In the genomic region with DNA sequence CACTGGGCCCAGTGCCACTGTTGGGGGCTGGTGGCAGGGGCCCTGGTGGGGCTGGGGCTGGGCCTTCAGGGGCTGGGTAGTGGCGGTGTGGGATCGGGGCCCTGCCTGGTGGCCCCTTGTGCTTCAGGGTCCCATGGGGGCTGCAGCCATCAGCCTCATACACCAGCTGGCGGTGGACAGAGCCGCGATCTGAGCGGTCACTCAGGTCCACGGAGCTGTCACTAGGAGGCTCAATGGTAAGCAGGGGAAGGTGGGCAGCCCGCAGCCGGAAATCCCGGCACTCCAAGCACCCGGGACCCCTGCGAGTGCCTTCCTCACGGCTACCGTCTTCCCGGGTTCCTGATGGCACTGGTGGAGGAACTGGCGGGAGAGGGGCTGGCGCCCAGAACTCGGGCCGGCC, we compare ENCODE assay signal across 35 cellular contexts.
"Had no signal": no experiment of that assay in that cellular context is flagged by ENCODE, and none has a peak within 500 bp of the region (broad histone marks: within the 10 kb centered on the region; RNA-seq: fewer than 3 reads in every experiment).

No MANE protein-coding gene starts in this region.

- H3K4me3 Mint-ChIP-seq: activated B cell treated with CpG ODN at 0.5 μM for 24 hours; activated CD4-positive, alpha-beta memory T cell treated with anti-CD3 and anti-CD28 coated beads for 36 hours; activated CD4-positive, alpha-beta T cell treated with anti-CD3 and anti-CD28 coated beads, Interleukin-2, amount 10 ng/mL, durations not matched to agents 24 days and 14 days; activated CD8-positive, alpha-beta T cell treated with anti-CD3 and anti-CD28 coated beads for 36 hours; activated naive CD4-positive, alpha-beta T cell treated with anti-CD3 and anti-CD28 coated beads for 36 hours; activated naive CD8-positive, alpha-beta T cell treated with anti-CD3 and anti-CD28 coated beads for 36 hours; activated T-cell treated with anti-CD3 and anti-CD28 coated beads, Interleukin-2, amount 50 U/mL, for 4 hours; activated T-cell treated with anti-CD3 and anti-CD28 coated beads, Interleukin-2, amount 50 U/mL, for 72 hours; activated T-helper 1 cell treated with anti-CD3 and anti-CD28 coated beads, Interleukin-12 subunit alpha, Interleukin-12 subunit beta, Interleukin-2, Interleukin-4 antibody, amounts not matched to agents 30 ng/mL and 10 ng/mL and 1 ng/mL, durations not matched to agents 14 hours and 24 hours and 36 hours; activated T-helper 17 cell treated with anti-CD3 and anti-CD28 coated beads, Interleukin-2, amount 50 U/mL, for 72 hours; T-helper 1 cell treated with Interleukin-12 subunit alpha and Interleukin-12 subunit beta and Interleukin-4 antibody, amounts not matched to agents 30 μg/mL and 1 μg/mL, for 36 hours; T-helper 2 cell treated with Interferon-gamma antibody and Interleukin-4, amounts not matched to agents 5 μg/mL and 100 μg/mL, for 36 hours had no signal

- H3K4me1 ChIP-seq: adrenal gland, body of pancreas, breast epithelium had no signal

- H3K36me3 Mint-ChIP-seq: activated CD4-positive, alpha-beta memory T cell treated with anti-CD3 and anti-CD28 coated beads for 36 hours; activated naive CD4-positive, alpha-beta T cell treated with anti-CD3 and anti-CD28 coated beads, Interleukin-2, amount 50 U/mL, for 72 hours; activated naive CD8-positive, alpha-beta T cell treated with anti-CD3 and anti-CD28 coated beads for 36 hours had no signal

- H3K4me1 Mint-ChIP-seq: activated B cell treated with CpG ODN at 0.5 μM for 24 hours; activated CD4-positive, alpha-beta T cell treated with anti-CD3 and anti-CD28 coated beads, Interleukin-2, amount 10 ng/mL, durations not matched to agents 24 days and 14 days; activated naive CD8-positive, alpha-beta T cell treated with anti-CD3 and anti-CD28 coated beads for 36 hours; activated T-helper 17 cell treated with anti-CD3 and anti-CD28 coated beads, Interleukin-2, amount 50 U/mL, for 72 hours had no signal

- H3K27me3 ChIP-seq: adrenal gland, body of pancreas had no signal

- DNase-seq: activated B cell treated with CpG ODN at 0.5 μM for 24 hours; activated CD4-positive, alpha-beta memory T cell treated with anti-CD3 and anti-CD28 coated beads for 36 hours; activated CD4-positive, alpha-beta T cell treated with anti-CD3 and anti-CD28 coated beads for 4 hours; activated CD4-positive, alpha-beta T cell treated with anti-CD3 and anti-CD28 coated beads, Interleukin-2, amount 10 ng/mL, durations not matched to agents 24 days and 14 days; activated CD4-positive, alpha-beta T cell treated with anti-CD3 and anti-CD28 coated beads, Interleukin-2, amount 50 U/mL, for 1 hour; activated CD4-positive, alpha-beta T cell treated with anti-CD3 and anti-CD28 coated beads, Interleukin-2, amount 50 U/mL, for 4 hours; activated CD4-positive, CD25-positive, alpha-beta regulatory T cell treated with anti-CD3 and anti-CD28 coated beads, Interleukin-2, amount 50 U/mL, for 72 hours; activated CD8-positive, alpha-beta memory T cell treated with anti-CD3 and anti-CD28 coated beads, Interleukin-2, amount 50 U/mL, for 4 hours; activated CD8-positive, alpha-beta T cell treated with anti-CD3 and anti-CD28 coated beads for 36 hours; activated effector memory CD4-positive, alpha-beta T cell treated with anti-CD3 and anti-CD28 coated beads, Interleukin-2, amount 50 U/mL, for 16 hours; activated gamma-delta T cell treated with Interleukin-2 at 50 U/mL for 16 hours; activated naive CD4-positive, alpha-beta T cell; activated naive CD4-positive, alpha-beta T cell treated with anti-CD3 and anti-CD28 coated beads for 36 hours; activated naive CD4-positive, alpha-beta T cell treated with anti-CD3 and anti-CD28 coated beads, Interleukin-2, amount 50 U/mL, for 16 hours; activated naive CD8-positive, alpha-beta T cell treated with anti-CD3 and anti-CD28 coated beads for 36 hours; activated T-cell treated with anti-CD3 and anti-CD28 coated beads for 4 hours; activated T-cell treated with anti-CD3 and anti-CD28 coated beads, Interleukin-2, amount 50 U/mL, for 1 hour; activated T-cell treated with anti-CD3 and anti-CD28 coated beads, Interleukin-2, amount 50 U/mL, for 4 hours; activated T-cell treated with anti-CD3 and anti-CD28 coated beads, Interleukin-2, amount 50 U/mL, for 72 hours; adrenal gland; amniotic stem cell; aorta; body of pancreas; brain microvascular endothelial cell; central memory CD4-positive, alpha-beta T cell; T-helper 1 cell; T-helper 2 cell; T-helper 9 cell had no signal

- H3K36me3 ChIP-seq: adrenal gland, brain microvascular endothelial cell, breast epithelium had no signal

- H3K9me3 ChIP-seq: adrenal gland, body of pancreas, breast epithelium had no signal

- H3K27me3 Mint-ChIP-seq: activated B cell treated with CpG ODN at 0.5 μM for 24 hours; activated CD4-positive, alpha-beta memory T cell treated with anti-CD3 and anti-CD28 coated beads for 36 hours; activated CD8-positive, alpha-beta T cell treated with anti-CD3 and anti-CD28 coated beads for 36 hours; activated naive CD8-positive, alpha-beta T cell treated with anti-CD3 and anti-CD28 coated beads for 36 hours; activated T-helper 17 cell treated with anti-CD3 and anti-CD28 coated beads, Interleukin-2, amount 50 U/mL, for 72 hours had no signal

- ATAC-seq: activated CD8-positive, alpha-beta T cell treated with anti-CD3 and anti-CD28 coated beads for 36 hours; activated naive CD4-positive, alpha-beta T cell treated with anti-CD3 and anti-CD28 coated beads, Interleukin-2, amount 50 U/mL, for 72 hours; activated T-cell treated with anti-CD3 and anti-CD28 coated beads, Interleukin-2, amount 50 U/mL, for 4 hours; activated T-cell treated with anti-CD3 and anti-CD28 coated beads, Interleukin-2, amount 50 U/mL, for 72 hours; activated T-helper 17 cell treated with anti-CD3 and anti-CD28 coated beads, Interleukin-2, amount 50 U/mL, for 72 hours; body of pancreas had no signal

- H3K27ac Mint-ChIP-seq: activated B cell treated with CpG ODN at 0.5 μM for 24 hours; activated CD4-positive, alpha-beta memory T cell treated with anti-CD3 and anti-CD28 coated beads for 36 hours; activated CD4-positive, alpha-beta T cell treated with anti-CD3 and anti-CD28 coated beads, Interleukin-2, amount 10 ng/mL, durations not matched to agents 24 days and 14 days; activated CD8-positive, alpha-beta T cell treated with anti-CD3 and anti-CD28 coated beads for 36 hours; activated naive CD4-positive, alpha-beta T cell treated with anti-CD3 and anti-CD28 coated beads for 36 hours; activated naive CD4-positive, alpha-beta T cell treated with anti-CD3 and anti-CD28 coated beads, Interleukin-2, amount 50 U/mL, for 72 hours; activated naive CD8-positive, alpha-beta T cell treated with anti-CD3 and anti-CD28 coated beads for 36 hours; activated T-cell treated with anti-CD3 and anti-CD28 coated beads, Interleukin-2, amount 50 U/mL, for 72 hours; activated T-helper 1 cell treated with anti-CD3 and anti-CD28 coated beads, Interleukin-12 subunit alpha, Interleukin-12 subunit beta, Interleukin-2, Interleukin-4 antibody, amounts not matched to agents 30 ng/mL and 10 ng/mL and 1 ng/mL, durations not matched to agents 14 hours and 24 hours and 36 hours; activated T-helper 17 cell treated with anti-CD3 and anti-CD28 coated beads, Interleukin-2, amount 50 U/mL, for 72 hours; T-helper 1 cell treated with Interleukin-12 subunit alpha and Interleukin-12 subunit beta and Interleukin-4 antibody, amounts not matched to agents 30 μg/mL and 1 μg/mL, for 36 hours; T-helper 2 cell treated with Interferon-gamma antibody and Interleukin-4, amounts not matched to agents 5 μg/mL and 100 μg/mL, for 36 hours had no signal

- H3K9me3 Mint-ChIP-seq: activated B cell treated with CpG ODN at 0.5 μM for 24 hours; activated CD4-positive, alpha-beta memory T cell treated with anti-CD3 and anti-CD28 coated beads for 36 hours; activated CD4-positive, alpha-beta T cell treated with anti-CD3 and anti-CD28 coated beads, Interleukin-2, amount 10 ng/mL, durations not matched to agents 24 days and 14 days; activated CD8-positive, alpha-beta T cell treated with anti-CD3 and anti-CD28 coated beads for 36 hours; activated naive CD4-positive, alpha-beta T cell treated with anti-CD3 and anti-CD28 coated beads for 36 hours; activated naive CD4-positive, alpha-beta T cell treated with anti-CD3 and anti-CD28 coated beads, Interleukin-2, amount 50 U/mL, for 72 hours; activated naive CD8-positive, alpha-beta T cell treated with anti-CD3 and anti-CD28 coated beads for 36 hours; activated T-cell treated with anti-CD3 and anti-CD28 coated beads, Interleukin-2, amount 50 U/mL, for 4 hours; activated T-cell treated with anti-CD3 and anti-CD28 coated beads, Interleukin-2, amount 50 U/mL, for 72 hours; activated T-helper 1 cell treated with anti-CD3 and anti-CD28 coated beads, Interleukin-12 subunit alpha, Interleukin-12 subunit beta, Interleukin-2, Interleukin-4 antibody, amounts not matched to agents 30 ng/mL and 10 ng/mL and 1 ng/mL, durations not matched to agents 14 hours and 24 hours and 36 hours; activated T-helper 17 cell treated with anti-CD3 and anti-CD28 coated beads, Interleukin-2, amount 50 U/mL, for 72 hours; T-helper 1 cell treated with Interleukin-12 subunit alpha and Interleukin-12 subunit beta and Interleukin-4 antibody, amounts not matched to agents 30 μg/mL and 1 μg/mL, for 36 hours; T-helper 2 cell treated with Interferon-gamma antibody and Interleukin-4, amounts not matched to agents 5 μg/mL and 100 μg/mL, for 36 hours had no signal

- H3K4me3 ChIP-seq: adrenal gland, body of pancreas, breast epithelium had no signal

- H3K27ac ChIP-seq: adrenal gland, body of pancreas, brain microvascular endothelial cell, breast epithelium, VCaP had no signal
